Comparison of ENCODE assay signal across 15 cellular contexts in the genomic region with DNA sequence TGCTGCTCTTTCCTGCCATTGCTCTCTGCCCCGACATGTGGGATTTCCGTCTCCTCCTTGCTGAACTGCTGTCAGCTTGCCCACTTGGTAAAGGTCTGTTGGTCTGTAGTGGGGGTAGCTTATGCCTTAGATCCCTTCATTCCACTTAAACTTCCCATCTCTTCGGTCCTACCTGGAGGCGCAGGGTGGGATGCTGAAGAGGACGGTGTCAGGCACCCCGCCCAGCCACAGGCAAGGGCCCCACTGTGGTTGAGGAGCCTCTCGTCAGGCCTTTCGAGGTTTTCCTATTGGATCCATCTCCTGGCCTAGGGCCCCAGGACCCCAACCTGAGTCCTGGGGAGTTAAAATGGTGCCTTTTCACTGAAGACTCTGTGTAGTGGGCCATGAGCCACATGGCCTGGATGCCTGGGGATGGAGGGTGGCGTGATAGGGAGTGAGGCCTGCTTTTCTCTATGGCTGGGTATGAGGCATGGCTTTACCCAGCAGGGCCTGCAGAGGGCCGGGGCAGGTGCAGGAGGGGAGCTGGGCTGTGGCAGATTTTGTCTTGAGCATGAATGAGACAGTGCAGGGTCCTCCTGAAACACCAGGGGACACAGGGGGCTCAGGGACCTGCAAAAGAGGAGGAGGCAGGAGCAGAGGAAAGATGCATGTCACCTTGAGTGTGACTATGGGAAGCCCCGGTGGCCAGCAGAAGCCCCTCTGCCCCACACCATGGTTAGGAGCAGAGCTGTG.
"Had no signal": no experiment of that assay in that cellular context is flagged by ENCODE, and none has a peak within 500 bp of the region (broad histone marks: within the 10 kb centered on the region; RNA-seq: fewer than 3 reads in every experiment).

No MANE protein-coding gene starts in this region.

- H3K36me3 Mint-ChIP-seq: naive B cell had no signal

- H3K9me3 ChIP-seq: thoracic aorta, uterus had no signal

- DNase-seq: activated CD4-positive, alpha-beta memory T cell treated with anti-CD3 and anti-CD28 coated beads, Interleukin-2, amount 10 ng/mL, durations not matched to agents 7 days and 5 days; activated naive CD4-positive, alpha-beta T cell treated with Interleukin-2 at 50 U/mL for 16 hours; cortex of kidney; effector CD8-positive, alpha-beta T cell; left cardiac atrium; naive B cell; stimulated activated CD4-positive, alpha-beta T cell treated with anti-CD3 and anti-CD28 coated beads, Interleukin-15, amount 100 ng/mL, for 24 hours; stimulated activated CD4-positive, alpha-beta T cell treated with anti-CD3 and anti-CD28 coated beads, Interleukin-4, amount 100 ng/mL, for 24 hours; stimulated activated naive CD8-positive, alpha-beta T cell treated with anti-CD3 and anti-CD28 coated beads, Interleukin-15, amount 100 ng/mL, for 72 hours; T-helper 9 cell; uterus had no signal

- H3K9me3 Mint-ChIP-seq: activated CD4-positive, alpha-beta memory T cell treated with anti-CD3 and anti-CD28 coated beads, Interleukin-2, amount 10 ng/mL, durations not matched to agents 7 days and 5 days; naive B cell; stimulated activated naive CD8-positive, alpha-beta T cell treated with anti-CD3 and anti-CD28 coated beads, Interleukin-15, amount 100 ng/mL, for 72 hours had no signal

- H3K36me3 ChIP-seq: cardiac muscle cell, thoracic aorta, uterus had no signal

- ATAC-seq: left cardiac atrium; stimulated activated naive CD8-positive, alpha-beta T cell treated with anti-CD3 and anti-CD28 coated beads, Interleukin-15, amount 100 ng/mL, for 72 hours had no signal

- H3K27ac ChIP-seq: cardiac muscle cell, epithelial cell of prostate, thoracic aorta, uterus had no signal

- H3K4me1 Mint-ChIP-seq: activated CD4-positive, alpha-beta memory T cell treated with anti-CD3 and anti-CD28 coated beads, Interleukin-2, amount 10 ng/mL, durations not matched to agents 7 days and 5 days; stimulated activated naive CD8-positive, alpha-beta T cell treated with anti-CD3 and anti-CD28 coated beads, Interleukin-15, amount 100 ng/mL, for 72 hours had no signal

- H3K27ac Mint-ChIP-seq: activated CD4-positive, alpha-beta memory T cell treated with anti-CD3 and anti-CD28 coated beads, Interleukin-2, amount 10 ng/mL, durations not matched to agents 7 days and 5 days had no signal

- H3K4me3 Mint-ChIP-seq: activated CD4-positive, alpha-beta memory T cell treated with anti-CD3 and anti-CD28 coated beads, Interleukin-2, amount 10 ng/mL, durations not matched to agents 7 days and 5 days; naive B cell; stimulated activated naive CD8-positive, alpha-beta T cell treated with anti-CD3 and anti-CD28 coated beads, Interleukin-15, amount 100 ng/mL, for 72 hours had no signal

- H3K4me1 ChIP-seq: uterus had no signal

- H3K4me3 ChIP-seq: cardiac muscle cell, lung, thoracic aorta, uterus had no signal

- H3K27me3 ChIP-seq: cardiac muscle cell, uterus had no signal
